In the genomic region with DNA sequence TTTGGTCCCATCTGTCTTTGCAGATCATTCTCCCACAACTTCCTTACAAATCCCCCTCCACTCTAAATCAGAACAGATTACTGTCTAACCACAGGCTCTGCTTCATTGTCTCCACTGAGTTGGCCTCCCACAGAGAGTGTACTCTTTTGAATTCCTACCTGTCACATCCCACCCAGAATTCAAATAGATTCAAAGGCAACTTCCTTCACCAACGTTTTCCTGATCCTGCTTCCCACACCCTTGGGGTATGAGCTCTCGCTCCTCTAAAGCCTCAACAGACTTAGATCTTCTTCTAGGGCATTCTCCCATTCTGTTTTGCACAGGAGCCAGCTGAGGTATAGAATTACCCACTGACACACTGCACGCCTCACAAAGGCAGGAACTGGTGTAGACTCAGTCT, we compare ENCODE assay signal across 1 cellular context.
TF ChIP-seq lines count a peak whose summit lies in the region.

No MANE protein-coding gene starts in this region.

TF ChIP-seq in HepG2, 621 proteins besides CTCF, POLR2A, EP300 and RAD21 (continued from another document):
- no peak for TF ChIP-seq AFF4 (CRISPR knock-in tag; IDR thresholded peaks at IDR 0.05)
- no peak for TF ChIP-seq ZNF3 (CRISPR knock-in tag; IDR thresholded peaks at IDR 0.05)
- TF ChIP-seq MBD4 (IDR thresholded peaks at IDR 0.05; ENCODE audit: borderline replicate concordance, low read length) = no peak
- TF ChIP-seq CBX1 (IDR thresholded peaks at IDR 0.05; ENCODE audit: low read depth) = no peak
- no peak for TF ChIP-seq SATB2 (CRISPR knock-in tag; IDR thresholded peaks at IDR 0.05)
- TF ChIP-seq REST (IDR thresholded peaks at IDR 0.05; ENCODE audit: borderline replicate concordance in 1 of 2, low read depth in 1 of 2, low read length in 2 of 2) = no peak
- no peak for TF ChIP-seq PCBP1 (IDR thresholded peaks at IDR 0.05; ENCODE audit: borderline replicate concordance, low read depth, low read length)
- TF ChIP-seq TMF1 (CRISPR knock-in tag; IDR thresholded peaks at IDR 0.05; ENCODE audit: low read depth) = no peak
- no peak for TF ChIP-seq ZNF850 (CRISPR knock-in tag; conservative IDR thresholded peaks at IDR 0.05)
- TF ChIP-seq HOXA7 (CRISPR knock-in tag; IDR thresholded peaks at IDR 0.05) = no peak
TF ChIP-seq in HepG2: peak in this region for 0.
